Comparison of ENCODE assay signal across 24 cellular contexts in the genomic region with DNA sequence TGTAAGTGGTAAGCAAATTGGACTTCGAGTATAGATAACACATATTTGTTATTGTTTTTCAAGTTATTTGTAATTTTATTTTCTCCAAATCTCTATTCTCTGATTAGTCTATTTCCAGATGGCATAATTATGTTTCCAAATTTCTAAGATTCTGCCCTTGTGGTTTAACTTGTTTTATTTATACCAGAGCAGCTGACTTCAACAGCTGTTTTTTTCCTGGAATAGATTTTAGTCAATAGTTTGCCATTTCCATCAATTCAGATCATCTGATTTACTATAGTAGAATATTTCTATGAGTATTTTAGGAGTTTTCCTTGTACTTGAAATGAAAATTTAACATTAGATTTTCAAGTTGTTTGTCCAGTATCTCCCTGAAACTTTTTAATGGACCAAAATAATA.
DNase-seq lines count a peak whose midpoint lies in the region; ATAC-seq, FAIRE-seq and TF ChIP-seq lines count a peak whose summit lies in the region.
"Had no signal": no experiment of that assay in that cellular context is flagged by ENCODE, and none has a peak within 500 bp of the region (broad histone marks: within the 10 kb centered on the region; RNA-seq: fewer than 3 reads in every experiment).

No MANE protein-coding gene starts in this region.

- no peak overlapping the region for H3K9ac ChIP-seq in GM23248
- H3K9ac ChIP-seq: BLaER1 treated with 17β-estradiol and CSF1 and Interleukin-3, amounts not matched to agents 10 nM and 100 nM had no signal

- 10 to 13% methylated on average over 1 of the region's 1 CpG for WGBS in GM23248 (ENCODE audit: low coverage in 1 of 2, low lambda C conversion rate in 2 of 2, missing lambda C conversion rate in 2 of 2), 2 experiments
- WGBS in pancreas, 2 donors, result 0 to 6% methylated on average over 1 of the region's 1 CpG

- no peak for ATAC-seq in pancreas
- no peak for ATAC-seq in HG02642 (IDR thresholded peaks at IDR 0.05; ENCODE audit: poor library complexity, unreplicated experiment)
- ATAC-seq: A549 had no signal

- no peaks in the 10 kb centered on the region for H3K4me1 ChIP-seq in GM23248 (ENCODE audit: insufficient read depth)
- peaks cover 0 to 12% (median 11%) of the 10 kb centered on the region in 3 donors for H3K4me1 ChIP-seq in pancreas
- H3K4me1 ChIP-seq: A549, BE2C, HAP-1 had no signal

- FAIRE-seq in pancreas (lab: Jason Lieb, UNC), result peak; percentile 43
- FAIRE-seq: A549, D721Med, GM12891, GM18507 had no signal

- in situ Hi-C loops in GM23248 (cut with MboI), result no loop called here

- no peak overlapping the region for H3K27ac ChIP-seq in GM23248
- H3K27ac ChIP-seq in pancreas, result no peak overlapping the region
- H3K27ac ChIP-seq: A549; BLaER1 treated with 17β-estradiol and CSF1 and Interleukin-3, amounts not matched to agents 10 nM and 100 nM had no signal

- H3F3A ChIP-seq in GM23248 (ENCODE audit: insufficient read depth), result no peaks in the 10 kb centered on the region

- H4K20me1 ChIP-seq in GM23248 (ENCODE audit: insufficient read depth), result no peaks in the 10 kb centered on the region
- H4K20me1 ChIP-seq: BLaER1 treated with 17β-estradiol and CSF1 and Interleukin-3, amounts not matched to agents 10 nM and 100 nM had no signal

- H3K9me3 ChIP-seq in GM23248 (ENCODE audit: low read depth) (no peaks in the 10 kb centered on the region), pancreas (no peaks in the 10 kb centered on the region)
- H3K9me3 ChIP-seq: A549, BE2C, HAP-1 had no signal

- H3K27me3 ChIP-seq in GM23248 (replicated peaks; ENCODE audit: insufficient read depth), result no peaks in the 10 kb centered on the region
- no peaks in the 10 kb centered on the region for H3K27me3 ChIP-seq in pancreas
- H3K27me3 ChIP-seq: BE2C; BLaER1 treated with 17β-estradiol and CSF1 and Interleukin-3, amounts not matched to agents 10 nM and 100 nM had no signal

- no peaks in the 10 kb centered on the region for H3K9me2 ChIP-seq in GM23248 (ENCODE audit: insufficient read depth)

- H3K4me3 ChIP-seq in GM23248 (no peak overlapping the region), pancreas (no peak overlapping the region)
- H3K4me3 ChIP-seq: A549; BLaER1 treated with 17β-estradiol and CSF1 and Interleukin-3, amounts not matched to agents 10 nM and 100 nM; HAP-1 had no signal

- H3K36me3 ChIP-seq in GM23248 (ENCODE audit: low read depth), result no peaks in the 10 kb centered on the region
- no peaks in the 10 kb centered on the region for H3K36me3 ChIP-seq in pancreas
- H3K36me3 ChIP-seq: BE2C; BLaER1 treated with 17β-estradiol and CSF1 and Interleukin-3, amounts not matched to agents 10 nM and 100 nM; HAP-1 had no signal

- no peak for TF ChIP-seq CTCF in pancreas (IDR thresholded peaks at IDR 0.05)

- intact Hi-C loops in pancreas (cut with DNase I), result no loop called here

- H3K79me2 ChIP-seq in GM23248 (ENCODE audit: insufficient read depth), result no peaks in the 10 kb centered on the region

- H2AFZ ChIP-seq in GM23248, result 0 out of 2 replicates have a peak overlapping the region, but pooled peaks have one; percentile 61

- DNase-seq in GM23248 (no peak), fibroblast of peridontal ligament (ENCODE audit: extremely low read depth) (peak; percentile 15), pancreas (no peak), KG1 (lab: John Stamatoyannopoulos, UW) (no peak)
- no peak for DNase-seq in activated CD4-positive, CD25-positive, alpha-beta regulatory T cell treated with anti-CD3 and anti-CD28 coated beads, Interleukin-2, amount 50 U/mL, for 72 hours
- DNase-seq: 8988T; ACHN; AML-193; BE2C; CD4-positive, alpha-beta T cell; CD8-positive, alpha-beta memory T cell; DMS 273 treated with DMSO at 0.1 percent for 48 hours; DMS79; EL; GF-D8; GOT3; HFFc6 had no signal

- H3K4me2 ChIP-seq in GM23248 (ENCODE audit: unreplicated experiment), result no peak overlapping the region
- H3K4me2 ChIP-seq: A549; BLaER1 treated with 17β-estradiol and CSF1 and Interleukin-3, amounts not matched to agents 10 nM and 100 nM had no signal
